1 cellular context compared by ENCODE assay signal in genomic region chr3:6600237-6600636, GRCh38.
TF ChIP-seq lines count a peak whose summit lies in the region.

No MANE protein-coding gene starts in this region.

TF ChIP-seq in K562, 482 proteins besides CTCF, POLR2A, EP300 and RAD21 (continued from another document):
- TF ChIP-seq ZNF785 (CRISPR knock-in tag; IDR thresholded peaks at IDR 0.05) (no peak), ZNF133 (CRISPR knock-in tag; IDR thresholded peaks at IDR 0.05) (no peak), NR1H2 (CRISPR knock-in tag; IDR thresholded peaks at IDR 0.05) (no peak), POLR3G (IDR thresholded peaks at IDR 0.05; ENCODE audit: extremely low read depth, insufficient read length, insufficient replicate concordance) (no peak), ZNF232 (CRISPR knock-in tag; IDR thresholded peaks at IDR 0.05) (no peak), COPS2 (conservative IDR thresholded peaks at IDR 0.05) (no peak), ZBTB33 (CRISPR knock-in tag; IDR thresholded peaks at IDR 0.05) (no peak), HLTF (IDR thresholded peaks at IDR 0.05) (0 out of 2 replicates have a peak, but pooled peaks have one; percentile 27), EHMT2 (IDR thresholded peaks at IDR 0.05) (peak; percentile 36; the same call in 1 of the 2 replicates), MITF (IDR thresholded peaks at IDR 0.05) (no peak), DACH1 (IDR thresholded peaks at IDR 0.05; ENCODE audit: partially characterized antibody) (no peak), POLR2G (IDR thresholded peaks at IDR 0.05; ENCODE audit: low read depth, low read length) (no peak), MEF2D (tag; conservative IDR thresholded peaks at IDR 0.05; ENCODE audit: low read depth) (no peak), ZBTB43 (CRISPR knock-in tag; IDR thresholded peaks at IDR 0.05) (no peak), NEUROD1 (IDR thresholded peaks at IDR 0.05; ENCODE audit: borderline replicate concordance, low read depth, low read length, partially characterized antibody) (no peak), PRMT5 (CRISPR knock-in tag; IDR thresholded peaks at IDR 0.05) (no peak), ZNF668 (CRISPR knock-in tag; IDR thresholded peaks at IDR 0.05) (no peak), KLF6 (CRISPR knock-in tag; IDR thresholded peaks at IDR 0.05; ENCODE audit: borderline replicate concordance) (no peak), TRIM25 (IDR thresholded peaks at IDR 0.05; ENCODE audit: borderline replicate concordance) (no peak)
TF ChIP-seq in K562: peak in this region for 17.
